1 cellular context compared by ENCODE assay signal in the genomic region with DNA sequence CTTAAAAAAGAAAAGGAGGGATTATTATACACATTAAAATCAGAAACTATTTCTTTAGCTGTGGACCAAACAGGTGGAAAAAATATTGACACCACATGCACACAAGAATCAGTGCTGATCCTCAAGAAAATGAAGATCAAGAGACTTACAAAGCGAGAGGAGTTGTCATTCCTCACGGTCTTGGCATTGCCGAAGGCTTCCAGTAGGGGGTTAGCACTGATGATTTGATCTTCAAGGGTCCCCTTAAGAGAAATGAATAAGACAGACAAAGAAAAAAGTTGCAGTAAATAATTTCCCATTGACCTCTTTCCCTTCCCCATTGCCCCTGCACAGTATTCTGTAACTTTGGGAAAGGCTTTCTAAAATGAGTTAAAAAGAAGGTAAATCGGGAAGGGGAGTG.
TF ChIP-seq lines count a peak whose summit lies in the region.

No MANE protein-coding gene starts in this region.

TF ChIP-seq in GM23338, 12 proteins besides CTCF, POLR2A, EP300 and RAD21 (continued from another document):
- TF ChIP-seq EZH2 (IDR thresholded peaks at IDR 0.05; ENCODE audit: low read depth, unreplicated experiment) (no peak), REST (IDR thresholded peaks at IDR 0.05; ENCODE audit: unreplicated experiment) (no peak), CREB1 (CRISPR knock-in tag; IDR thresholded peaks at IDR 0.05; ENCODE audit: low read depth) (no peak), STAT1 (IDR thresholded peaks at IDR 0.05; ENCODE audit: unreplicated experiment) (no peak), EZH2phosphoT487 (IDR thresholded peaks at IDR 0.05; ENCODE audit: unreplicated experiment) (no peak)
- TF ChIP-seq, protein P1, sequence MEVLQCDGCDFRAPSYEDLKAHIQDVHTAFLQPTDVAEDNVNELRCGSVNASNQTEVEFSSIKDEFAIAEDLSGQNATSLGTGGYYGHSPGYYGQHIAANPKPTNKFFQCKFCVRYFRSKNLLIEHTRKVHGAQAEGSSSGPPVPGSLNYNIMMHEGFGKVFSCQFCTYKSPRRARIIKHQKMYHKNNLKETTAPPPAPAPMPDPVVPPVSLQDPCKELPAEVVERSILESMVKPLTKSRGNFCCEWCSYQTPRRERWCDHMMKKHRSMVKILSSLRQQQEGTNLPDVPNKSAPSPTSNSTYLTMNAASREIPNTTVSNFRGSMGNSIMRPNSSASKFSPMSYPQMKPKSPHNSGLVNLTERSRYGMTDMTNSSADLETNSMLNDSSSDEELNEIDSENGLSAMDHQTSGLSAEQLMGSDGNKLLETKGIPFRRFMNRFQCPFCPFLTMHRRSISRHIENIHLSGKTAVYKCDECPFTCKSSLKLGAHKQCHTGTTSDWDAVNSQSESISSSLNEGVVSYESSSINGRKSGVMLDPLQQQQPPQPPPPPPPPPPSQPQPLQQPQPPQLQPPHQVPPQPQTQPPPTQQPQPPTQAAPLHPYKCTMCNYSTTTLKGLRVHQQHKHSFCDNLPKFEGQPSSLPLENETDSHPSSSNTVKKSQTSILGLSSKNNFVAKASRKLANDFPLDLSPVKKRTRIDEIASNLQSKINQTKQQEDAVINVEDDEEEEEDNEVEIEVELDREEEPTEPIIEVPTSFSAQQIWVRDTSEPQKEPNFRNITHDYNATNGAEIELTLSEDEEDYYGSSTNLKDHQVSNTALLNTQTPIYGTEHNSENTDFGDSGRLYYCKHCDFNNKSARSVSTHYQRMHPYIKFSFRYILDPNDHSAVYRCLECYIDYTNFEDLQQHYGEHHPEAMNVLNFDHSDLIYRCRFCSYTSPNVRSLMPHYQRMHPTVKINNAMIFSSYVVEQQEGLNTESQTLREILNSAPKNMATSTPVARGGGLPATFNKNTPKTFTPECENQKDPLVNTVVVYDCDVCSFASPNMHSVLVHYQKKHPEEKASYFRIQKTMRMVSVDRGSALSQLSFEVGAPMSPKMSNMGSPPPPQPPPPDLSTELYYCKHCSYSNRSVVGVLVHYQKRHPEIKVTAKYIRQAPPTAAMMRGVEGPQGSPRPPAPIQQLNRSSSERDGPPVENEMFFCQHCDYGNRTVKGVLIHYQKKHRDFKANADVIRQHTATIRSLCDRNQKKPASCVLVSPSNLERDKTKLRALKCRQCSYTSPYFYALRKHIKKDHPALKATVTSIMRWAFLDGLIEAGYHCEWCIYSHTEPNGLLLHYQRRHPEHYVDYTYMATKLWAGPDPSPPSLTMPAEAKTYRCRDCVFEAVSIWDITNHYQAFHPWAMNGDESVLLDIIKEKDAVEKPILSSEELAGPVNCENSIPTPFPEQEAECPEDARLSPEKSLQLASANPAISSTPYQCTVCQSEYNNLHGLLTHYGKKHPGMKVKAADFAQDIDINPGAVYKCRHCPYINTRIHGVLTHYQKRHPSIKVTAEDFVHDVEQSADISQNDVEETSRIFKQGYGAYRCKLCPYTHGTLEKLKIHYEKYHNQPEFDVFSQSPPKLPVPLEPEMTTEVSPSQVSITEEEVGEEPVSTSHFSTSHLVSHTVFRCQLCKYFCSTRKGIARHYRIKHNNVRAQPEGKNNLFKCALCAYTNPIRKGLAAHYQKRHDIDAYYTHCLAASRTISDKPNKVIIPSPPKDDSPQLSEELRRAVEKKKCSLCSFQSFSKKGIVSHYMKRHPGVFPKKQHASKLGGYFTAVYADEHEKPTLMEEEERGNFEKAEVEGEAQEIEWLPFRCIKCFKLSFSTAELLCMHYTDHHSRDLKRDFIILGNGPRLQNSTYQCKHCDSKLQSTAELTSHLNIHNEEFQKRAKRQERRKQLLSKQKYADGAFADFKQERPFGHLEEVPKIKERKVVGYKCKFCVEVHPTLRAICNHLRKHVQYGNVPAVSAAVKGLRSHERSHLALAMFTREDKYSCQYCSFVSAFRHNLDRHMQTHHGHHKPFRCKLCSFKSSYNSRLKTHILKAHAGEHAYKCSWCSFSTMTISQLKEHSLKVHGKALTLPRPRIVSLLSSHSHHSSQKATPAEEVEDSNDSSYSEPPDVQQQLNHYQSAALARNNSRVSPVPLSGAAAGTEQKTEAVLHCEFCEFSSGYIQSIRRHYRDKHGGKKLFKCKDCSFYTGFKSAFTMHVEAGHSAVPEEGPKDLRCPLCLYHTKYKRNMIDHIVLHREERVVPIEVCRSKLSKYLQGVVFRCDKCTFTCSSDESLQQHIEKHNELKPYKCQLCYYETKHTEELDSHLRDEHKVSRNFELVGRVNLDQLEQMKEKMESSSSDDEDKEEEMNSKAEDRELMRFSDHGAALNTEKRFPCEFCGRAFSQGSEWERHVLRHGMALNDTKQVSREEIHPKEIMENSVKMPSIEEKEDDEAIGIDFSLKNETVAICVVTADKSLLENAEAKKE (CRISPR knock-in tag; IDR thresholded peaks at IDR 0.05): no peak
